ENCODE assay signal across 12 cellular contexts in genomic region chr2:19369341-19369955, GRCh38. TPM values are rescaled to one million over a fixed set of nuclear protein-coding genes. Genes with fewer than 3 reads are reported as not detected.
DNase-seq lines count a peak whose midpoint lies in the region; ATAC-seq and TF ChIP-seq lines count a peak whose summit lies in the region.
"Had no signal": no experiment of that assay in that cellular context is flagged by ENCODE, and none has a peak within 500 bp of the region (broad histone marks: within the 10 kb centered on the region; RNA-seq: fewer than 3 reads in every experiment).

No MANE protein-coding gene starts in this region.

- DNase-seq in H4 (ENCODE audit: low spot score) (peak; percentile 24), fibroblast of peridontal ligament (ENCODE audit: extremely low read depth) (peak; percentile 75), amygdala (lab: John Stamatoyannopoulos, UW) (no peak), esophagus squamous epithelium (lab: John Stamatoyannopoulos, UW) (no peak)
- DNase-seq in activated CD4-positive, CD25-positive, alpha-beta regulatory T cell (lab: John Stamatoyannopoulos, UW), result no peak
- DNase-seq: activated B cell treated with CpG ODN at 0.5 μM for 24 hours; CD4-positive, alpha-beta T cell; hippocampal formation; NCI-H1436 treated with DMSO at 0.1 percent for 48 hours had no signal

- H3K27me3 ChIP-seq in OCI-LY3 (ENCODE audit: low read depth, low read length) (peaks cover 15% of the 10 kb centered on the region), esophagus squamous epithelium (peaks cover 0 to 17% (median 0%) of the 10 kb centered on the region in 4 donors)

- no peak overlapping the region for H3K4me3 ChIP-seq in OCI-LY3 (ENCODE audit: low read length)
- H3K4me3 ChIP-seq in esophagus squamous epithelium, result no peak overlapping the region

- no peak overlapping the region for H3K27ac ChIP-seq in 22Rv1
- H3K27ac ChIP-seq in OCI-LY3 (ENCODE audit: low read length), result no peak overlapping the region
- no peak overlapping the region for H3K27ac ChIP-seq in esophagus squamous epithelium

- H3K9ac ChIP-seq in OCI-LY3 (ENCODE audit: low read length), result no peak overlapping the region

- H3K79me2 ChIP-seq in OCI-LY3 (ENCODE audit: low read length), result no peaks in the 10 kb centered on the region

- no peaks in the 10 kb centered on the region for H4K20me1 ChIP-seq in OCI-LY3 (ENCODE audit: insufficient read depth, low read length)

- ATAC-seq in HG03378 (IDR thresholded peaks at IDR 0.05; ENCODE audit: unreplicated experiment), result no peak

- H3K36me3 ChIP-seq in OCI-LY3 (replicated peaks; ENCODE audit: low read depth, low read length) (no peaks in the 10 kb centered on the region), esophagus squamous epithelium (no peaks in the 10 kb centered on the region)

- no peak overlapping the region for H2AFZ ChIP-seq in OCI-LY3 (ENCODE audit: low read depth, low read length)

- no peaks in the 10 kb centered on the region for H3K4me1 ChIP-seq in OCI-LY3 (ENCODE audit: low read length)
- H3K4me1 ChIP-seq in esophagus squamous epithelium, result no peaks in the 10 kb centered on the region

- TF ChIP-seq CTCF in 22Rv1 (IDR thresholded peaks at IDR 0.05), result peak; percentile 46
- TF ChIP-seq CTCF in OCI-LY3 (IDR thresholded peaks at IDR 0.05; ENCODE audit: low read depth, low read length), result peak; percentile 62
- peak in 2 of 6 experiments; percentile 7 to 32 for TF ChIP-seq CTCF in esophagus squamous epithelium (IDR thresholded peaks at IDR 0.05)

- no peak for TF ChIP-seq POLR2A in esophagus squamous epithelium (IDR thresholded peaks at IDR 0.05)

- H3K9me3 ChIP-seq in OCI-LY3 (ENCODE audit: insufficient read depth, low read length) (no peaks in the 10 kb centered on the region), esophagus squamous epithelium (no peaks in the 10 kb centered on the region)

- intact Hi-C loops in esophagus squamous epithelium (cut with DNase I), result loop anchor here (5.0 to 10.0 kb wide), 2 partner anchors 495 to 617 kb away; no protein-coding TSS in a partner anchor

- WGBS in esophagus squamous epithelium, 2 donors, result 68 to 75% methylated on average over 2 of the region's 2 CpGs

- H3K4me2 ChIP-seq in OCI-LY3 (ENCODE audit: low read length), result no peak overlapping the region

RNA-seq across cellular contexts. Expression of gene OSR1, which starts 11.0 kb away (rescaled TPM):
- 1.3 TPM in 2 replicates for total RNA-seq in H4 (2014; rRNA removed; shearing (Covaris generic))
- 1 to 10 TPM in 3 of 4 donors, under 1 TPM in 1; 0.19 to 4.4 (median 1.5) TPM for total RNA-seq in esophagus squamous epithelium
- total RNA-seq: activated B cell treated with CpG ODN at 0.5 μM for 24 hours; CD4-positive, alpha-beta T cell had no signal

Comparison
In these comparisons a context has a peak if more than half of its experiments do, and no peak if none do; other contexts are left out.
1. DNase-seq: peak in H4 (single experiment) and fibroblast of peridontal ligament (single experiment); none in amygdala (0 of 56), esophagus squamous epithelium (single experiment) and activated CD4-positive, CD25-positive, alpha-beta regulatory T cell (0 of 4).